Comparison of ENCODE assay signal across 5 cellular contexts in the genomic region with DNA sequence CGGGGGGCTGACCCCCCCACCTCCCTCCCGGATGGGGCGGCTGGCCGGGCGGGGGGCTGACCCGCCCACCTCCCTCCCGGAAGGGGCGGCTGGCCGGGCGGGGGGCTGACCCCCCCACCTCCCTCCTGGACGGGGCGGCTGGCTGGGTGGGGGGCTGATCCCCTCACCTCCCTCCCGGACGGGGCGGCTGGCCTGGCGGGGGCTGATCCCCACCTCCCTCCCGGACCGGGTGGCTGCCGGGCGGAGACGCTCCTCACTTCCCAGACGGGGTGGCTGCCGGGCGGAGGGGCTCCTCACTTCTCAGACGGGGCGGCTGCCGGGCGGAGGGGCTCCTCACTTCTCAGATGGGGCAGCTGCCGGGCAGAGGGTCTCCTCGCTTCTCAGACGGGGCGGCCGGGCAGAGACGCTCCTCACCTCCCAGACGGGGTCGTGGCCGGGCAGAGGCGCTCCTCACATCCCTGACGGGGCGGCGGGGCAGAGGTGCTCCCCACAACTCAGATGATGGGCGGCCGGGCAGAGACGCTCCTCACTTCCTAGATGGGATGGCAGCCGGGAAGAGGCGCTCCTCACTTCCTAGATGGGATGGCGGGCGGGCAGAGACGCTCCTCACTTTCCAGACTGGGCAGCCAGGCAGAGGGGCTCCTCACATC. TPM values are rescaled to one million over a fixed set of nuclear protein-coding genes. Genes with fewer than 3 reads are reported as not detected.
DNase-seq lines count a peak whose midpoint lies in the region; TF ChIP-seq lines count a peak whose summit lies in the region.
"Not testable (repeated sequence)": the region's sequence is repeated elsewhere in the genome, so short reads cannot be mapped to it uniquely, and the experiment has no call there.

No MANE protein-coding gene starts in this region.

- intact Hi-C loops in posterior vena cava (cut with DNase I): not testable (repeated sequence)

- not testable (repeated sequence) for H3K27ac Mint-ChIP-seq in chondrocyte (ENCODE audit: unreplicated experiment); glutamatergic neuron (ENCODE audit: unreplicated experiment)

- not testable (repeated sequence) for H3K27me3 Mint-ChIP-seq in chondrocyte (ENCODE audit: low read depth); glutamatergic neuron (ENCODE audit: unreplicated experiment)

- DNase-seq in chondrocyte (ENCODE audit: low spot score): peak; percentile 62
- peak; percentile 18 for DNase-seq in glutamatergic neuron
- DNase-seq in right atrium auricular region (ENCODE audit: low spot score): peak; percentile 7
- peak; percentile 78 for DNase-seq in mesenteric fat pad (ENCODE audit: low spot score)
- DNase-seq in posterior vena cava (ENCODE audit: low spot score): peak; percentile 68

- not testable (repeated sequence) for H3K4me1 ChIP-seq in right atrium auricular region

- not testable (repeated sequence) for H3K9me3 Mint-ChIP-seq in chondrocyte (ENCODE audit: low read depth); glutamatergic neuron (ENCODE audit: unreplicated experiment)

- H3K27ac ChIP-seq in right atrium auricular region: not testable (repeated sequence)

- H3K4me3 ChIP-seq in right atrium auricular region: not testable (repeated sequence)

- H3K27me3 ChIP-seq in right atrium auricular region: not testable (repeated sequence)

- not testable (repeated sequence) for H3K36me3 Mint-ChIP-seq in chondrocyte (ENCODE audit: low read depth); glutamatergic neuron (ENCODE audit: unreplicated experiment)

- not testable (repeated sequence) for H3K36me3 ChIP-seq in right atrium auricular region

- H3K4me1 Mint-ChIP-seq in chondrocyte (ENCODE audit: low read depth); glutamatergic neuron (ENCODE audit: low read depth, unreplicated experiment): not testable (repeated sequence)

- TF ChIP-seq CTCF in chondrocyte (IDR thresholded peaks at IDR 0.05); glutamatergic neuron (IDR thresholded peaks at IDR 0.05; ENCODE audit: partially characterized antibody, unreplicated experiment); right atrium auricular region (IDR thresholded peaks at IDR 0.05): not testable (repeated sequence)

- not testable (repeated sequence) for H3K9me3 ChIP-seq in right atrium auricular region

- H3K4me3 Mint-ChIP-seq in chondrocyte (ENCODE audit: unreplicated experiment); glutamatergic neuron (ENCODE audit: unreplicated experiment): not testable (repeated sequence)

RNA-seq across cellular contexts. Expression of gene ZNF487, which starts 28.3 kb away (rescaled TPM):
- total RNA-seq in chondrocyte: 2.1 to 2.7 TPM (median 2.6 TPM) in 3 replicates
- 2.1 TPM for total RNA-seq in glutamatergic neuron (ENCODE audit: unreplicated experiment)
- total RNA-seq in right atrium auricular region: 1 to 10 TPM; 3.9 to 4.9 TPM
- total RNA-seq in mesenteric fat pad: 3.9 TPM
- total RNA-seq in posterior vena cava: 1 to 10 TPM; 4.8 to 6.5 TPM

RNA-seq across cellular contexts. Expression of gene HNRNPF, which starts 56.2 kb away (rescaled TPM):
- 122 to 126 TPM (median 123 TPM) in 3 replicates for total RNA-seq in chondrocyte
- 99.7 TPM for total RNA-seq in glutamatergic neuron (ENCODE audit: unreplicated experiment)
- total RNA-seq in right atrium auricular region: 10 to 100 TPM; 57.8 to 78.7 TPM
- 184 TPM for total RNA-seq in mesenteric fat pad
- 100 to 1,000 TPM; 109 to 112 TPM for total RNA-seq in posterior vena cava

Comparison
In these comparisons a context has a peak if more than half of its experiments do, and no peak if none do; other contexts are left out.
1. DNase-seq: peak in every context shown above with its lines; median percentile 78 in mesenteric fat pad; 68 in posterior vena cava; 62 in chondrocyte; 18 in glutamatergic neuron; 7 in right atrium auricular region.